Comparison of ENCODE assay signal across 1 cellular context in genomic region chr7:121901026-121901425, GRCh38.
TF ChIP-seq lines count a peak whose summit lies in the region.

No MANE protein-coding gene starts in this region.

TF ChIP-seq in HepG2, 621 proteins besides CTCF, POLR2A, EP300 and RAD21 (continued from another document):
- TF ChIP-seq GMEB2 (CRISPR knock-in tag; IDR thresholded peaks at IDR 0.05; ENCODE audit: low read depth) (no peak), ZNF569 (CRISPR knock-in tag; IDR thresholded peaks at IDR 0.05; ENCODE audit: borderline replicate concordance) (no peak), MATR3 (CRISPR knock-in tag; IDR thresholded peaks at IDR 0.05) (no peak)
